In the genomic region with DNA sequence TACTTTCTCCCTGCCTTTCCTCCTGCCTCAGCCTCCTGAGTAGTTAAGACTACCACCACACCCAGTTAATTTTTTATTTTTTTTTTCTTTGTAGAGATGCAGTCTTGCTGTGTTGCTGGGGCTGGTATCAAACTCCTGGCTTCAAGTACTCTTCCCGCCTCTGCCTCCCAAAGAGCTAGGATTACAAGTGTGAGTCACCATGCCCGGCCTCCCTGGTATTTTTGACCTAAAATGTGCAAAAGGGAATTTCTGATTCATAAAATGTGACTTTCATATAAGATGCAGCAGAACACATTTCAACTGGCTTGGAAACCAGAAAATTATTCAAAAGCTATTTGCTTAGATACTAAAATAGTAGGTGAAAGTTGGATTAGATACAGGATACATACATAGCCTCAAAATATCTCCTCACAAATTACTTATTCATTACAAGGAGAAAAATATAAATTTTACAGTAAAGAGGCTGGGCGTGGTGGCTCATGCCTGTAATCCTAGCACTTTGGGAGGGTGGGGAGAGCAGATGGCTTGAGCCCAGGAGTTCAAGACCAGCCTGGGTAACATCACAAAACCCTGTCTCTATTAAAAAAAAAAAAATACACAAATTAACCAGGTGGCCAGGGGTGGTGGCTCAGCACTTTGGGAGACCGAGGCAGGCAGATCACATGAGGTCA, we compare ENCODE assay signal across 12 cellular contexts. TPM values are rescaled to one million over a fixed set of nuclear protein-coding genes. Genes with fewer than 3 reads are reported as not detected.
DNase-seq lines count a peak whose midpoint lies in the region; ATAC-seq, FAIRE-seq and TF ChIP-seq lines count a peak whose summit lies in the region.
"Had no signal": no experiment of that assay in that cellular context is flagged by ENCODE, and none has a peak within 500 bp of the region (broad histone marks: within the 10 kb centered on the region; RNA-seq: fewer than 3 reads in every experiment).

No MANE protein-coding gene starts in this region.

- DNase-seq in Daoy (ENCODE audit: low read depth) (peak; percentile 82), RCC 7860 (ENCODE audit: low spot score) (peak; percentile 56), dedifferentiated amniotic fluid mesenchymal stem cell (ENCODE audit: extremely low spot score) (peak; percentile 83), omental fat pad (ENCODE audit: low spot score) (no peak), NCI-H2029 treated with DMSO at 0.1 percent for 48 hours (lab: John Stamatoyannopoulos, UW) (no peak), SKM-1 treated with dmso at 0.1 percent for 144 hours (lab: John Stamatoyannopoulos, UW; ENCODE audit: unreplicated experiment) (no peak), NCI-H1105 (lab: John Stamatoyannopoulos, UW) (no peak)
- DNase-seq: activated gamma-delta T cell, left cardiac atrium, psoas muscle had no signal

- ATAC-seq in omental fat pad (ENCODE audit: low FRiP score) (peak; percentile 34), GM19397 (IDR thresholded peaks at IDR 0.05; ENCODE audit: unreplicated experiment) (no peak)

- TF ChIP-seq CTCF in omental fat pad (IDR thresholded peaks at IDR 0.05) = no peak

- peak; percentile 78 for FAIRE-seq in RCC 7860 (lab: Jason Lieb, UNC)
- FAIRE-seq: D721Med had no signal

RNA-seq across cellular contexts. Expression of a gene that starts 32.0 kb away (rescaled TPM):
- total RNA-seq in Daoy (2014; rRNA removed; shearing (Covaris generic)) = 27.7 and 30.6 TPM in 2 replicates
- 100 to 1,000 TPM; 108 to 186 (median 150) TPM for total RNA-seq in omental fat pad

Comparison
In these comparisons a context has a peak if more than half of its experiments do, and no peak if none do; other contexts are left out.
1. DNase-seq: peak in Daoy (single experiment), RCC 7860 (single experiment) and dedifferentiated amniotic fluid mesenchymal stem cell (single experiment); none in omental fat pad (single experiment), NCI-H2029 treated with DMSO at 0.1 percent for 48 hours (single experiment), SKM-1 treated with dmso at 0.1 percent for 144 hours (single experiment) and NCI-H1105 (single experiment).